Comparison of ENCODE assay signal across 1 cellular context in genomic region chr5:126373621-126374416, GRCh38.
TF ChIP-seq lines count a peak whose summit lies in the region.

No MANE protein-coding gene starts in this region.

TF ChIP-seq in SK-N-SH, 30 proteins besides CTCF, POLR2A, EP300 and RAD21 (continued from another document):
- no peak for TF ChIP-seq IRF3 (IDR thresholded peaks at IDR 0.05; ENCODE audit: low read depth, low read length)
- no peak for TF ChIP-seq MXI1 (IDR thresholded peaks at IDR 0.05; ENCODE audit: low read depth, low read length)
- no peak for TF ChIP-seq PBX3 (IDR thresholded peaks at IDR 0.05)
- TF ChIP-seq NRF1 (IDR thresholded peaks at IDR 0.05; ENCODE audit: low read depth, low read length): no peak
